ENCODE assay signal across 19 cellular contexts in genomic region chr22:35617137-35617755, GRCh38. TPM values are rescaled to one million over a fixed set of nuclear protein-coding genes. Genes with fewer than 3 reads are reported as not detected.
"Had no signal": no experiment of that assay in that cellular context is flagged by ENCODE, and none has a peak within 500 bp of the region (broad histone marks: within the 10 kb centered on the region; RNA-seq: fewer than 3 reads in every experiment).

TSS of gene MB (minus strand) at chr22:35617329. CDS start at chr22:35617257, 72 bp downstream.

- DNase-seq: activated CD4-positive, alpha-beta T cell treated with anti-CD3 and anti-CD28 coated beads, Interleukin-2, amount 50 U/mL, for 4 hours; activated CD4-positive, CD25-positive, alpha-beta regulatory T cell treated with anti-CD3 and anti-CD28 coated beads, Interleukin-2, amount 50 U/mL, for 72 hours; activated naive CD8-positive, alpha-beta T cell treated with anti-CD3 and anti-CD28 coated beads, Interleukin-2, amount 50 U/mL, for 24 hours; activated T-cell treated with anti-CD3 and anti-CD28 coated beads, Interleukin-2, amount 50 U/mL, for 48 hours; central memory CD4-positive, alpha-beta T cell; effector CD4-positive, alpha-beta T cell; natural killer cell; occipital lobe; stimulated activated CD4-positive, alpha-beta T cell treated with anti-CD3 and anti-CD28 coated beads, Interleukin-2, amount 100 ng/mL, for 48 hours; stimulated activated naive CD8-positive, alpha-beta T cell treated with anti-CD3 and anti-CD28 coated beads, Interleukin-15, Interleukin-2, amounts not matched to agents 100 U/mL and 50 U/mL, for 24 hours; SW 1271 had no signal

- H3K9me3 ChIP-seq: suprapubic skin had no signal

- H3K36me3 ChIP-seq: suprapubic skin had no signal

- H3K4me3 ChIP-seq: coronary artery, suprapubic skin had no signal

- ATAC-seq: activated naive CD8-positive, alpha-beta T cell treated with anti-CD3 and anti-CD28 coated beads, Interleukin-2, amount 50 U/mL, for 24 hours; natural killer cell; sciatic nerve; stimulated activated naive CD8-positive, alpha-beta T cell treated with anti-CD3 and anti-CD28 coated beads, Interleukin-15, Interleukin-2, amounts not matched to agents 100 U/mL and 50 U/mL, for 24 hours had no signal

- H3K27me3 ChIP-seq: suprapubic skin had no signal

- H3K27ac ChIP-seq: coronary artery, suprapubic skin had no signal

RNA-seq across cellular contexts. Expression of gene MB, which starts in this region (rescaled TPM):
- total RNA-seq: fibroblast of lung, frontal cortex, lung microvascular endothelial cell, mononuclear cell, natural killer cell, occipital lobe, progenitor cell of endocrine pancreas, sciatic nerve had no signal
